ENCODE assay signal across 1 cellular context in genomic region chr2:217313386-217313785, GRCh38.
TF ChIP-seq lines count a peak whose summit lies in the region.

No MANE protein-coding gene starts in this region.

TF ChIP-seq in HEK293, 187 proteins besides CTCF, POLR2A, EP300 and RAD21 (continued from another document):
- TF ChIP-seq GLI4 (tag by site-specific recombination; IDR thresholded peaks at IDR 0.05) = no peak
- no peak for TF ChIP-seq ZNF121 (tag by site-specific recombination; IDR thresholded peaks at IDR 0.05)
- TF ChIP-seq ZNF768 (tag by site-specific recombination; IDR thresholded peaks at IDR 0.05) = no peak
- TF ChIP-seq, protein P1, sequence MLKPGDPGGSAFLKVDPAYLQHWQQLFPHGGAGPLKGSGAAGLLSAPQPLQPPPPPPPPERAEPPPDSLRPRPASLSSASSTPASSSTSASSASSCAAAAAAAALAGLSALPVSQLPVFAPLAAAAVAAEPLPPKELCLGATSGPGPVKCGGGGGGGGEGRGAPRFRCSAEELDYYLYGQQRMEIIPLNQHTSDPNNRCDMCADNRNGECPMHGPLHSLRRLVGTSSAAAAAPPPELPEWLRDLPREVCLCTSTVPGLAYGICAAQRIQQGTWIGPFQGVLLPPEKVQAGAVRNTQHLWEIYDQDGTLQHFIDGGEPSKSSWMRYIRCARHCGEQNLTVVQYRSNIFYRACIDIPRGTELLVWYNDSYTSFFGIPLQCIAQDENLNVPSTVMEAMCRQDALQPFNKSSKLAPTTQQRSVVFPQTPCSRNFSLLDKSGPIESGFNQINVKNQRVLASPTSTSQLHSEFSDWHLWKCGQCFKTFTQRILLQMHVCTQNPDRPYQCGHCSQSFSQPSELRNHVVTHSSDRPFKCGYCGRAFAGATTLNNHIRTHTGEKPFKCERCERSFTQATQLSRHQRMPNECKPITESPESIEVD (tag by site-specific recombination; IDR thresholded peaks at IDR 0.05) = no peak
